8 cellular contexts compared by ENCODE assay signal in genomic region chr6:20212392-20213111, GRCh38.
DNase-seq lines count a peak whose midpoint lies in the region; ATAC-seq and TF ChIP-seq lines count a peak whose summit lies in the region.

A gene with protein sequence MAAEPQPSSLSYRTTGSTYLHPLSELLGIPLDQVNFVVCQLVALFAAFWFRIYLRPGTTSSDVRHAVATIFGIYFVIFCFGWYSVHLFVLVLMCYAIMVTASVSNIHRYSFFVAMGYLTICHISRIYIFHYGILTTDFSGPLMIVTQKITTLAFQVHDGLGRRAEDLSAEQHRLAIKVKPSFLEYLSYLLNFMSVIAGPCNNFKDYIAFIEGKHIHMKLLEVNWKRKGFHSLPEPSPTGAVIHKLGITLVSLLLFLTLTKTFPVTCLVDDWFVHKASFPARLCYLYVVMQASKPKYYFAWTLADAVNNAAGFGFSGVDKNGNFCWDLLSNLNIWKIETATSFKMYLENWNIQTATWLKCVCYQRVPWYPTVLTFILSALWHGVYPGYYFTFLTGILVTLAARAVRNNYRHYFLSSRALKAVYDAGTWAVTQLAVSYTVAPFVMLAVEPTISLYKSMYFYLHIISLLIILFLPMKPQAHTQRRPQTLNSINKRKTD (minus strand): TSS chr6:20212469. CDS start chr6:20212234, 235 bp downstream.

- TF ChIP-seq CTCF in AG09309 (IDR thresholded peaks at IDR 0.05; ENCODE audit: control insufficient read depth, insufficient read depth, low read depth, low read length, missing control alignments) (no peak), choroid plexus epithelial cell (conservative IDR thresholded peaks at IDR 0.05; ENCODE audit: low read depth, low read length) (no peak)

- H3K4me3 ChIP-seq in AG09309 (ENCODE audit: control insufficient read depth, low read depth, low read length): peak within 1 kb of the TSS; percentile 98
- H3K4me3 ChIP-seq in choroid plexus epithelial cell (ENCODE audit: low read depth, low read length): peak within 1 kb of the TSS; percentile 71

- peak; percentile 62 for DNase-seq in AG09309 (ENCODE audit: low read depth)
- peak; percentile 91 for DNase-seq in NCI-H2227 treated with DMSO at 0.1 percent for 48 hours (lab: John Stamatoyannopoulos, UW)
- peak; percentile 94 for DNase-seq in choroid plexus epithelial cell (ENCODE audit: low read depth)
- DNase-seq in left kidney (ENCODE audit: low read depth, low spot score): peak; percentile 97
- DNase-seq in stimulated activated CD4-positive, alpha-beta T cell treated with anti-CD3 and anti-CD28 coated beads, Interleukin-1b, Interleukin-23, amount 100 ng/mL, for 48 hours: peak; percentile 66

- peak; percentile 87 for ATAC-seq in GM18907 (IDR thresholded peaks at IDR 0.05; ENCODE audit: unreplicated experiment)
- ATAC-seq in HG03135 (IDR thresholded peaks at IDR 0.05; ENCODE audit: unreplicated experiment): peak; percentile 78
- ATAC-seq in activated CD4-positive, CD25-positive, alpha-beta regulatory T cell treated with anti-CD3 and anti-CD28 coated beads, Interleukin-2, amount 50 U/mL, for 24 hours: peak; percentile 71 to 72

Comparison
In these comparisons a context has a peak if more than half of its experiments do, and no peak if none do; other contexts are left out.
1. Peak in every context shown above with its lines: DNase-seq, ATAC-seq and H3K4me3 ChIP-seq.